ENCODE assay signal across 16 cellular contexts in the genomic region with DNA sequence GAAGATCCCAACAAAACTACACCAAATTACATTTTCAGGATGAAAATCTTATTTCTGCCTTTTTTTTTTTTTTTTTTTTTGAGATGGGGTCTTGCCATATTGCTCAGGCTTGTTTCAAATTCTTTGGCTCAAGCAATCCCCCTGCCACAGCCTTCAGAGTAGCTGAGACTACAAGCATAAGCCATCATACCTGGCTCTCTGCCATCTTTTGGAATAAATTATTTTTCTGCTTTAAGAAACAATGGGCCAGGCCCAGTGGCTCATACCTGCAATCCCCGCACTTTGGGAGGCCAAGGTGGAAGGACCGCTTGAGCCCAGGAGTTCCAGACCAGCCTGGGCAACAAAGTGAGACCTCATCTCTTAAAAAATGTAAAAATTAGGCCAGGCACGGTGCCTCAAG. TPM values are rescaled to one million over a fixed set of nuclear protein-coding genes. Genes with fewer than 3 reads are reported as not detected.
DNase-seq lines count a peak whose midpoint lies in the region; ATAC-seq and TF ChIP-seq lines count a peak whose summit lies in the region.
"Had no signal": no experiment of that assay in that cellular context is flagged by ENCODE, and none has a peak within 500 bp of the region (broad histone marks: within the 10 kb centered on the region; RNA-seq: fewer than 3 reads in every experiment).

No MANE protein-coding gene starts in this region.

- H3K9ac ChIP-seq in trophoblast cell (ENCODE audit: low read length) = no peak overlapping the region

- no peaks in the 10 kb centered on the region for H3K27me3 ChIP-seq in trophoblast cell (ENCODE audit: insufficient read depth, low read length)
- H3K27me3 ChIP-seq in aorta (ENCODE audit: control insufficient read depth in 1 of 2, insufficient read depth in 2 of 2, low read length in 1 of 2) = no peaks in the 10 kb centered on the region

- no peak overlapping the region for H2BK5ac ChIP-seq in trophoblast cell (ENCODE audit: low read depth, low read length, poor library complexity)

- H3K14ac ChIP-seq in trophoblast cell (ENCODE audit: low read length) = no peak overlapping the region

- H2BK120ac ChIP-seq in trophoblast cell (ENCODE audit: insufficient read depth, low read length, poor library complexity) = no peak overlapping the region

- H4K91ac ChIP-seq in trophoblast cell (ENCODE audit: low read depth, low read length) = no peak overlapping the region

- H3K4me3 Mint-ChIP-seq in activated CD8-positive, alpha-beta T cell treated with anti-CD3 and anti-CD28 coated beads, Interleukin-2, amount 10 ng/mL, durations not matched to agents 7 days and 5 days = no peak overlapping the region
- H3K4me3 Mint-ChIP-seq in activated CD8-positive, alpha-beta T cell treated with anti-CD3 and anti-CD28 coated beads for 36 hours = no peak overlapping the region
- no peak overlapping the region for H3K4me3 Mint-ChIP-seq in natural killer cell treated with Interleukin-12 subunit alpha and Interleukin-12 subunit beta and Interleukin-15 and Interleukin-18, amount 100 ng/mL, for 72 hours

- H3K4me1 ChIP-seq in trophoblast cell (ENCODE audit: control insufficient read depth in 1 of 2, insufficient read depth in 2 of 2, low read length in 2 of 2) = peaks cover 0 to 3% of the 10 kb centered on the region in 2 experiments
- peaks cover 5% of the 10 kb centered on the region in 2 donors for H3K4me1 ChIP-seq in aorta (ENCODE audit: control insufficient read depth in 1 of 2, insufficient read depth in 2 of 2, low read length in 2 of 2)

- no peak overlapping the region for H2AFZ ChIP-seq in trophoblast cell (ENCODE audit: insufficient read depth, low read length, poor library complexity)

- no peak for TF ChIP-seq RAD21 in Ishikawa (IDR thresholded peaks at IDR 0.05; ENCODE audit: low read depth)

- no peaks in the 10 kb centered on the region for H3K79me1 ChIP-seq in trophoblast cell (ENCODE audit: low read length)

- no peak for DNase-seq in activated CD8-positive, alpha-beta T cell treated with anti-CD3 and anti-CD28 coated beads, Interleukin-2, amount 10 ng/mL, durations not matched to agents 7 days and 5 days
- DNase-seq in activated CD8-positive, alpha-beta T cell treated with anti-CD3 and anti-CD28 coated beads for 36 hours = no peak
- DNase-seq in dermis blood vessel endothelial cell (peak; percentile 63), trophoblast cell (no peak), aorta (no peak)
- no peak for DNase-seq in natural killer cell treated with Interleukin-12 subunit alpha and Interleukin-12 subunit beta and Interleukin-15 and Interleukin-18, amount 100 ng/mL, for 72 hours (ENCODE audit: low spot score)
- DNase-seq: ACHN, COR-L47, HCEC 1CT, NCI-H1436 treated with DMSO at 0.1 percent for 48 hours, NCI-H2081 treated with DMSO at 0.1 percent for 48 hours, NCI-H226, NCI-H524 treated with DMSO at 0.1 percent for 48 hours, SHP77 treated with DMSO at 0.1 percent for 48 hours had no signal

- CTCF ChIA-PET in activated CD8-positive, alpha-beta T cell treated with anti-CD3 and anti-CD28 coated beads, Interleukin-2, amount 10 ng/mL, durations not matched to agents 7 days and 5 days (lab: Charles Lee) = no interaction called here
- CTCF ChIA-PET in activated CD8-positive, alpha-beta T cell treated with anti-CD3 and anti-CD28 coated beads for 36 hours (lab: Charles Lee) = no interaction called here

- no peak overlapping the region for H3K23ac ChIP-seq in trophoblast cell (ENCODE audit: low read length)

- H3K36me3 Mint-ChIP-seq in activated CD8-positive, alpha-beta T cell treated with anti-CD3 and anti-CD28 coated beads, Interleukin-2, amount 10 ng/mL, durations not matched to agents 7 days and 5 days (ENCODE audit: low read depth) = peaks cover 31% of the 10 kb centered on the region
- H3K36me3 Mint-ChIP-seq in activated CD8-positive, alpha-beta T cell treated with anti-CD3 and anti-CD28 coated beads for 36 hours (ENCODE audit: low read depth) = peaks cover 18% of the 10 kb centered on the region
- no peaks in the 10 kb centered on the region for H3K36me3 Mint-ChIP-seq in natural killer cell treated with Interleukin-12 subunit alpha and Interleukin-12 subunit beta and Interleukin-15 and Interleukin-18, amount 100 ng/mL, for 72 hours

- H3K9me3 Mint-ChIP-seq in activated CD8-positive, alpha-beta T cell treated with anti-CD3 and anti-CD28 coated beads, Interleukin-2, amount 10 ng/mL, durations not matched to agents 7 days and 5 days (ENCODE audit: insufficient read depth) = no peaks in the 10 kb centered on the region
- no peaks in the 10 kb centered on the region for H3K9me3 Mint-ChIP-seq in activated CD8-positive, alpha-beta T cell treated with anti-CD3 and anti-CD28 coated beads for 36 hours
- H3K9me3 Mint-ChIP-seq in natural killer cell treated with Interleukin-12 subunit alpha and Interleukin-12 subunit beta and Interleukin-15 and Interleukin-18, amount 100 ng/mL, for 72 hours = no peaks in the 10 kb centered on the region

- H3K27ac Mint-ChIP-seq in activated CD8-positive, alpha-beta T cell treated with anti-CD3 and anti-CD28 coated beads, Interleukin-2, amount 10 ng/mL, durations not matched to agents 7 days and 5 days = peak overlapping the region; percentile 26
- H3K27ac Mint-ChIP-seq in activated CD8-positive, alpha-beta T cell treated with anti-CD3 and anti-CD28 coated beads for 36 hours = no peak overlapping the region
- H3K27ac Mint-ChIP-seq in natural killer cell treated with Interleukin-12 subunit alpha and Interleukin-12 subunit beta and Interleukin-15 and Interleukin-18, amount 100 ng/mL, for 72 hours = no peak overlapping the region

- no peak overlapping the region for H2AK5ac ChIP-seq in trophoblast cell (ENCODE audit: low read length)

- peaks cover 22% of the 10 kb centered on the region for H3K4me1 Mint-ChIP-seq in activated CD8-positive, alpha-beta T cell treated with anti-CD3 and anti-CD28 coated beads, Interleukin-2, amount 10 ng/mL, durations not matched to agents 7 days and 5 days (ENCODE audit: low read depth)
- peaks cover 49% of the 10 kb centered on the region for H3K4me1 Mint-ChIP-seq in activated CD8-positive, alpha-beta T cell treated with anti-CD3 and anti-CD28 coated beads for 36 hours (ENCODE audit: low read depth)
- H3K4me1 Mint-ChIP-seq in natural killer cell treated with Interleukin-12 subunit alpha and Interleukin-12 subunit beta and Interleukin-15 and Interleukin-18, amount 100 ng/mL, for 72 hours (ENCODE audit: low read depth in 2 of 2) = peaks cover 39 to 43% of the 10 kb centered on the region in 2 donors

- no peak overlapping the region for H4K8ac ChIP-seq in trophoblast cell (ENCODE audit: low read depth, low read length)

- H3K4me2 ChIP-seq in trophoblast cell (ENCODE audit: low read length) = no peak overlapping the region

- intact Hi-C loops in activated CD8-positive, alpha-beta T cell treated with anti-CD3 and anti-CD28 coated beads for 36 hours (cut with micrococcal nuclease) = no loop called here
- intact Hi-C loops in aorta (cut with DNase I) = no loop called here

- H3K27ac ChIP-seq in trophoblast cell (ENCODE audit: low read depth, low read length) (no peak overlapping the region), aorta (ENCODE audit: low read depth in 1 of 2, low read length in 2 of 2) (no peak overlapping the region)

- H4K12ac ChIP-seq in trophoblast cell (ENCODE audit: low read depth, low read length) = no peak overlapping the region

- H3K27me3 Mint-ChIP-seq in activated CD8-positive, alpha-beta T cell treated with anti-CD3 and anti-CD28 coated beads, Interleukin-2, amount 10 ng/mL, durations not matched to agents 7 days and 5 days (ENCODE audit: low read depth) = no peaks in the 10 kb centered on the region
- no peaks in the 10 kb centered on the region for H3K27me3 Mint-ChIP-seq in activated CD8-positive, alpha-beta T cell treated with anti-CD3 and anti-CD28 coated beads for 36 hours
- H3K27me3 Mint-ChIP-seq in natural killer cell treated with Interleukin-12 subunit alpha and Interleukin-12 subunit beta and Interleukin-15 and Interleukin-18, amount 100 ng/mL, for 72 hours = no peaks in the 10 kb centered on the region

- H3K9me3 ChIP-seq in trophoblast cell (ENCODE audit: insufficient read depth, low read depth, low read length) = no peaks in the 10 kb centered on the region
- no peaks in the 10 kb centered on the region for H3K9me3 ChIP-seq in aorta (ENCODE audit: control insufficient read depth, low read length)

- TF ChIP-seq EP300 in Ishikawa (IDR thresholded peaks at IDR 0.05; ENCODE audit: borderline replicate concordance) = no peak

- peak overlapping the region; percentile 97 for H3K4ac ChIP-seq in trophoblast cell (ENCODE audit: low read depth, low read length)

- no peak for TF ChIP-seq CTCF in activated CD8-positive, alpha-beta T cell treated with anti-CD3 and anti-CD28 coated beads for 36 hours (IDR thresholded peaks at IDR 0.05)

- H3K36me3 ChIP-seq in trophoblast cell (ENCODE audit: control insufficient read depth in 1 of 2, insufficient read depth in 2 of 2, low read length in 2 of 2) = peaks cover 2 to 5% of the 10 kb centered on the region in 2 experiments
- H3K36me3 ChIP-seq in aorta (ENCODE audit: control insufficient read depth in 1 of 2, insufficient read depth in 2 of 2, low read length in 1 of 2) = no peaks in the 10 kb centered on the region

- H2BK12ac ChIP-seq in trophoblast cell (ENCODE audit: low read length) = no peak overlapping the region

- no peak overlapping the region for H3K18ac ChIP-seq in trophoblast cell (ENCODE audit: low read length)

- no peak for ATAC-seq in activated CD8-positive, alpha-beta T cell treated with anti-CD3 and anti-CD28 coated beads, Interleukin-2, amount 10 ng/mL, durations not matched to agents 7 days and 5 days
- ATAC-seq in activated CD8-positive, alpha-beta T cell treated with anti-CD3 and anti-CD28 coated beads for 36 hours = no peak
- no peak for ATAC-seq in natural killer cell treated with Interleukin-12 subunit alpha and Interleukin-12 subunit beta and Interleukin-15 and Interleukin-18, amount 100 ng/mL, for 72 hours
- no peak for ATAC-seq in aorta (ENCODE audit: low FRiP score)
- ATAC-seq: SK-N-SH treated with all-trans-retinoic acid at 6 μM for 48 hours had no signal

- POLR2A ChIA-PET in activated CD8-positive, alpha-beta T cell treated with anti-CD3 and anti-CD28 coated beads, Interleukin-2, amount 10 ng/mL, durations not matched to agents 7 days and 5 days (lab: Charles Lee) = no interaction called here
- POLR2A ChIA-PET in activated CD8-positive, alpha-beta T cell treated with anti-CD3 and anti-CD28 coated beads for 36 hours (lab: Charles Lee) = no interaction called here

- peaks cover 36% of the 10 kb centered on the region for H3K79me2 ChIP-seq in trophoblast cell (ENCODE audit: control insufficient read depth, insufficient read depth, low read length, poor library complexity)

- WGBS in trophoblast cell (ENCODE audit: extremely low coverage, insufficient coverage, insufficient read length) = no CpG with 5 or more reads among the region's 3 CpGs
- 71 to 82% methylated on average over 3 of the region's 3 CpGs for WGBS in aorta, 2 donors

- H3K4me3 ChIP-seq in trophoblast cell (ENCODE audit: low read depth, low read length) (no peak overlapping the region), aorta (ENCODE audit: low read length in 2 of 2) (no peak overlapping the region)

RNA-seq across cellular contexts. Expression of gene AFF4, which starts 14.3 kb away (rescaled TPM):
- 10 to 100 TPM; 27.2 to 30.3 TPM for total RNA-seq in activated CD8-positive, alpha-beta T cell treated with anti-CD3 and anti-CD28 coated beads, Interleukin-2, amount 10 ng/mL, durations not matched to agents 7 days and 5 days
- total RNA-seq in activated CD8-positive, alpha-beta T cell treated with anti-CD3 and anti-CD28 coated beads for 36 hours = 10 to 100 TPM; 19.4 to 19.9 TPM
- total RNA-seq in dermis blood vessel endothelial cell (29.1 and 41.8 TPM in 2 replicates), aorta (100 to 1,000 TPM; 100 to 131 TPM)
- polyA plus RNA-seq in trophoblast cell (2013) = 66.8 and 66.9 TPM in 2 replicates
- 10 to 100 TPM; 39.7 to 40.4 TPM for total RNA-seq in natural killer cell treated with Interleukin-12 subunit alpha and Interleukin-12 subunit beta and Interleukin-15 and Interleukin-18, amount 100 ng/mL, for 72 hours
- polyA plus RNA-seq in aorta = 10 to 100 TPM in 1 of 2 donors, 1 to 10 TPM in 1; 8.4 to 17.7 TPM
